In the genomic region with DNA sequence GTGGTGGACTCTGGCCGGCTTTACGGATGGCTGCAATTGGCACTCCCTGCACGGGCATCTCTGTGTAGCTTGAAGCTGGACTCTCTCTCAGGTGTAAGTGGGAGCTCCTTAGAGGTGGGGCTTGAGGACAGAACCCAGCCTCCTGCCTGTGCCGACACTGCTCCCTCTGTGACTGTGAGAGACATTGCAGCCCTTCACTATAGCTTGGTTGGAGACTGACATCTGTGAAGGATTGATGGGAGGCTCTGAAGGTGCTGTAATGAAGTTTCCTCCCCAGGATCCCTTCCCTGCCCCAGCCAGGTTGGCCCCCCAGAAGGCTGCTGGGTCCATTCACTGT, we compare ENCODE assay signal across 17 cellular contexts.
DNase-seq lines count a peak whose midpoint lies in the region; TF ChIP-seq lines count a peak whose summit lies in the region.
"Had no signal": no experiment of that assay in that cellular context is flagged by ENCODE, and none has a peak within 500 bp of the region (broad histone marks: within the 10 kb centered on the region; RNA-seq: fewer than 3 reads in every experiment).

No MANE protein-coding gene starts in this region.

- peak overlapping the region; percentile 36; the same call in 1 of the 2 replicates for H3K27ac ChIP-seq in HL-60 (replicated peaks)
- H3K27ac ChIP-seq in WERI-Rb-1: no peak overlapping the region
- H3K27ac ChIP-seq in neutrophil: peak overlapping the region; percentile 80
- H3K27ac ChIP-seq in hepatocyte: no peak overlapping the region
- H3K27ac ChIP-seq: SK-N-MC had no signal

- H3K36me3 ChIP-seq in WERI-Rb-1 (no peaks in the 10 kb centered on the region), neutrophil (no peaks in the 10 kb centered on the region), hepatocyte (replicated peaks; ENCODE audit: insufficient read depth, low read depth) (no peaks in the 10 kb centered on the region)

- H3K9me3 ChIP-seq in WERI-Rb-1 (ENCODE audit: severe bottlenecking) (no peaks in the 10 kb centered on the region), neutrophil (no peaks in the 10 kb centered on the region), hepatocyte (ENCODE audit: low read depth) (no peaks in the 10 kb centered on the region)

- H4K20me1 ChIP-seq in hepatocyte (ENCODE audit: insufficient read depth, poor library complexity, severe bottlenecking): no peaks in the 10 kb centered on the region

- H3K4me3 ChIP-seq in HL-60 (replicated peaks; ENCODE audit: insufficient read depth, low read length) (no peak overlapping the region), WERI-Rb-1 (ENCODE audit: low read depth, low read length) (no peak overlapping the region), neutrophil (ENCODE audit: low read depth in 1 of 2, low read length in 1 of 2) (peak overlapping the region in 1 of 2 experiments; percentile 24), hepatocyte (no peak overlapping the region)
- H3K4me3 ChIP-seq: SK-N-MC had no signal

- H3K79me2 ChIP-seq in hepatocyte: no peaks in the 10 kb centered on the region

- H3K27ac Mint-ChIP-seq in activated naive CD4-positive, alpha-beta T cell treated with anti-CD3 and anti-CD28 coated beads, Interleukin-2, amount 10 ng/mL, durations not matched to agents 7 days and 5 days: peak overlapping the region; percentile 28

- WGBS in hepatocyte (ENCODE audit: low lambda C conversion rate, missing lambda C conversion rate): 83% methylated on average over 4 of the region's 4 CpGs

- no peak overlapping the region for H3K4me2 ChIP-seq in hepatocyte

- H3K4me1 Mint-ChIP-seq in activated naive CD4-positive, alpha-beta T cell treated with anti-CD3 and anti-CD28 coated beads, Interleukin-2, amount 10 ng/mL, durations not matched to agents 7 days and 5 days: no peaks in the 10 kb centered on the region

- no peaks in the 10 kb centered on the region for H3K36me3 Mint-ChIP-seq in activated naive CD4-positive, alpha-beta T cell treated with anti-CD3 and anti-CD28 coated beads, Interleukin-2, amount 10 ng/mL, durations not matched to agents 7 days and 5 days

- H3K4me1 ChIP-seq in neutrophil (ENCODE audit: control insufficient read depth in 1 of 2, insufficient read depth in 1 of 2, low read depth in 1 of 2, low read length in 1 of 2) (peaks cover 25 to 34% of the 10 kb centered on the region in 2 experiments), hepatocyte (ENCODE audit: insufficient read depth) (no peaks in the 10 kb centered on the region)

- H3K9me2 ChIP-seq in hepatocyte (replicated peaks; ENCODE audit: insufficient read depth): no peaks in the 10 kb centered on the region

- DNase-seq in activated naive CD4-positive, alpha-beta T cell treated with anti-CD3 and anti-CD28 coated beads, Interleukin-2, amount 10 ng/mL, durations not matched to agents 7 days and 5 days: no peak
- no peak for DNase-seq in activated naive CD4-positive, alpha-beta T cell treated with anti-CD3 and anti-CD28 coated beads, Interleukin-2, amount 50 U/mL, for 16 hours
- DNase-seq in HL-60 (ENCODE audit: low read depth in 1 of 2, low spot score in 1 of 2) (peak in 1 of 2 experiments; percentile 25), WERI-Rb-1 (no peak), hepatocyte (ENCODE audit: low spot score) (no peak), foreskin melanocyte (no peak)
- DNase-seq: HCEC 1CT, IMR-90, NCI-H1694, NCI-H2081, NCI-H2171 treated with DMSO at 0.1 percent for 48 hours, NCI-H524 treated with DMSO at 0.1 percent for 48 hours, NCI-H82, OCI-M1, SW 1271 had no signal

- TF ChIP-seq CTCF in HL-60 (IDR thresholded peaks at IDR 0.05; ENCODE audit: insufficient read depth, low read length) (no peak), WERI-Rb-1 (IDR thresholded peaks at IDR 0.05; ENCODE audit: low read depth, low read length) (0 out of 2 replicates have a peak, but pooled peaks have one; percentile 12), neutrophil (IDR thresholded peaks at IDR 0.05) (no peak), hepatocyte (IDR thresholded peaks at IDR 0.05; ENCODE audit: poor library complexity) (no peak)

- peaks cover 14% of the 10 kb centered on the region for H3K27me3 Mint-ChIP-seq in activated naive CD4-positive, alpha-beta T cell treated with anti-CD3 and anti-CD28 coated beads, Interleukin-2, amount 10 ng/mL, durations not matched to agents 7 days and 5 days

- H3K4me3 Mint-ChIP-seq in activated naive CD4-positive, alpha-beta T cell treated with anti-CD3 and anti-CD28 coated beads, Interleukin-2, amount 10 ng/mL, durations not matched to agents 7 days and 5 days: no peak overlapping the region

- no peaks in the 10 kb centered on the region for H3K9me3 Mint-ChIP-seq in activated naive CD4-positive, alpha-beta T cell treated with anti-CD3 and anti-CD28 coated beads, Interleukin-2, amount 10 ng/mL, durations not matched to agents 7 days and 5 days

- no peak overlapping the region for H2AFZ ChIP-seq in hepatocyte

- CTCF ChIA-PET in activated naive CD4-positive, alpha-beta T cell treated with anti-CD3 and anti-CD28 coated beads, Interleukin-2, amount 10 ng/mL, durations not matched to agents 7 days and 5 days (lab: Charles Lee): no interaction called here

- H3K27me3 ChIP-seq in HL-60 (ENCODE audit: insufficient read depth, poor library complexity, severe bottlenecking) (no peaks in the 10 kb centered on the region), WERI-Rb-1 (ENCODE audit: insufficient read depth, low read depth, severe bottlenecking) (no peaks in the 10 kb centered on the region), neutrophil (no peaks in the 10 kb centered on the region), hepatocyte (no peaks in the 10 kb centered on the region)

Comparison
In these comparisons a context has a peak if more than half of its experiments do, and no peak if none do; other contexts are left out.
1. H3K27ac ChIP-seq: peak in HL-60 (single experiment) and neutrophil (single experiment); none in WERI-Rb-1 (single experiment) and hepatocyte (single experiment).